In the genomic region with DNA sequence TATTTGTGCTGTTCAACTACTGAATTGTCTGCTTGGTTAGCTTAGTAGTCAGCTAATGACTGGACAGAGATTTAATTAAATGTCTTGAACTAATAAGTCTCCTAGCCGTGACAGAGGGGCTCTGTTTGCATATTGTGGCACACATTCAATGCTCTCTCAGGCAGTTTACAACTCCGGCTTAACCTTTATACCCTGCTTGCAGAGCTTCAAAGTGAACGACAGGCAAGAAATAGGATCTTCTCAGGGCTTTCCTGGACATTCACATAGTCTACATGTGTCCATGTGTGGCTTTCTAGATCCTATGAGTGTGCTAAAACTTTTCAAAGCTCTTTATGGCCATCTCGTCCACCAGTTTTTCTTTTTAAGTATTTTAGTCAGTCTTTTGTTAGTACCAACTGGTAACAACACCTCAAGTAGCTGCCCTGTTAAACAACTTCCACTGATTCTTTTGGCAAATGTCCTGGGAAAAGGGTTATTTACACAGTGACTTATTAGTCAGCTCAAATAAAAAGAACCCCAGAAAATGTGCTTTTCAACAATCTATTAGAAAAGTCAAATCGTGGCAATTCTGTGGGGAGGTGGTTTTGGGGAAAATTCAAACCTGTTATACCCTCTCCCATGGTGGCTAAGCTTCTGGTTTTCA, we compare ENCODE assay signal across 20 cellular contexts. TPM values are rescaled to one million over a fixed set of nuclear protein-coding genes. Genes with fewer than 3 reads are reported as not detected.
"Had no signal": no experiment of that assay in that cellular context is flagged by ENCODE, and none has a peak within 500 bp of the region (broad histone marks: within the 10 kb centered on the region; RNA-seq: fewer than 3 reads in every experiment).

No MANE protein-coding gene starts in this region.

- H3K36me3 ChIP-seq: brain microvascular endothelial cell, gastrocnemius medialis, heart left ventricle, neutrophil, tibial artery had no signal

- H3K9me3 ChIP-seq: gastrocnemius medialis, heart left ventricle, neutrophil, tibial artery had no signal

- H3K27me3 ChIP-seq: brain microvascular endothelial cell, gastrocnemius medialis, neutrophil, tibial artery had no signal

- ATAC-seq: activated CD4-positive, alpha-beta T cell treated with anti-CD3 and anti-CD28 coated beads for 36 hours; activated naive CD4-positive, alpha-beta T cell treated with anti-CD3 and anti-CD28 coated beads, Interleukin-2, amount 50 U/mL, for 72 hours; gastrocnemius medialis; heart left ventricle; left colon; naive thymus-derived CD4-positive, alpha-beta T cell; stimulated activated memory B cell treated with anti-CD40 and anti-IgM and Interleukin-4, amounts not matched to agents 10 μg/mL and 1 μg/mL and 100 μg/mL, for 72 hours; T-helper 17 cell had no signal

- H3K4me3 ChIP-seq: gastrocnemius medialis, heart left ventricle, tibial artery had no signal

- H3K4me1 ChIP-seq: gastrocnemius medialis, heart left ventricle, tibial artery had no signal

- H3K27ac ChIP-seq: brain microvascular endothelial cell, gastrocnemius medialis, heart left ventricle, neutrophil, tibial artery had no signal

- DNase-seq: activated CD4-positive, alpha-beta memory T cell treated with anti-CD3 and anti-CD28 coated beads for 36 hours; activated CD4-positive, alpha-beta T cell treated with anti-CD3 and anti-CD28 coated beads for 36 hours; activated gamma-delta T cell; activated T-cell treated with anti-CD3 and anti-CD28 coated beads, Interleukin-2, amount 50 U/mL, for 48 hours; amniotic stem cell; brain microvascular endothelial cell; cortex of kidney; effector memory CD4-positive, alpha-beta T cell; gastrocnemius medialis; heart left ventricle; left colon; naive thymus-derived CD4-positive, alpha-beta T cell; retina; T-helper 17 cell; tibial artery had no signal

RNA-seq across cellular contexts. Expression of a gene that starts 28.6 kb away (rescaled TPM):
- total RNA-seq: activated CD4-positive, alpha-beta memory T cell treated with anti-CD3 and anti-CD28 coated beads for 36 hours; activated CD4-positive, alpha-beta T cell treated with anti-CD3 and anti-CD28 coated beads for 36 hours; activated naive CD4-positive, alpha-beta T cell treated with anti-CD3 and anti-CD28 coated beads, Interleukin-2, amount 50 U/mL, for 72 hours; gastrocnemius medialis; heart left ventricle; left colon; lung microvascular endothelial cell; mononuclear cell; naive thymus-derived CD4-positive, alpha-beta T cell; T-helper 17 cell had no signal
- polyA plus RNA-seq: heart left ventricle; naive thymus-derived CD4-positive, alpha-beta T cell had no signal
